ENCODE assay signal across 1 cellular context in genomic region chr7:132895231-132895630, GRCh38.
TF ChIP-seq lines count a peak whose summit lies in the region.

No MANE protein-coding gene starts in this region.

TF ChIP-seq in IMR-90, 13 proteins besides CTCF, POLR2A, EP300 and RAD21:
- no peak for TF ChIP-seq ELK1 (IDR thresholded peaks at IDR 0.05; ENCODE audit: borderline replicate concordance, low read depth, low read length)
- peak; percentile 76 for TF ChIP-seq CEBPB (IDR thresholded peaks at IDR 0.05; ENCODE audit: low read depth, low read length)
- TF ChIP-seq CHD1 (IDR thresholded peaks at IDR 0.05; ENCODE audit: low read depth, low read length) = no peak
